ENCODE assay signal across 1 cellular context in genomic region chr12:1885605-1886245, GRCh38.
A peak's percentile ranks its signal among the peaks of the same experiment; 100 is the strongest.
TF ChIP-seq lines count a peak whose summit lies in the region.

No MANE protein-coding gene starts in this region.

TF ChIP-seq in HepG2, 621 proteins besides CTCF, POLR2A, EP300 and RAD21 (continued from another document):
- TF ChIP-seq PATZ1 (CRISPR knock-in tag; IDR thresholded peaks at IDR 0.05) (peak; percentile 23; the same call in 1 of the 2 replicates), THAP9 (CRISPR knock-in tag; IDR thresholded peaks at IDR 0.05; ENCODE audit: borderline replicate concordance) (no peak), ARHGAP35 (CRISPR knock-in tag; IDR thresholded peaks at IDR 0.05; ENCODE audit: borderline replicate concordance) (no peak), SALL2 (CRISPR knock-in tag; IDR thresholded peaks at IDR 0.05) (no peak), HNF4G (IDR thresholded peaks at IDR 0.05; ENCODE audit: borderline replicate concordance, low read depth, low read length) (0 out of 2 replicates have a peak, but pooled peaks have one; percentile 19), HNF4G (CRISPR knock-in tag; IDR thresholded peaks at IDR 0.05; ENCODE audit: borderline replicate concordance, low read depth) (no peak), ZNF614 (CRISPR knock-in tag; IDR thresholded peaks at IDR 0.05; ENCODE audit: borderline replicate concordance) (peak; percentile 73; the same call in 1 of the 2 replicates), PAXIP1 (CRISPR knock-in tag; conservative IDR thresholded peaks at IDR 0.05) (peak; percentile 47), RARA (CRISPR knock-in tag; IDR thresholded peaks at IDR 0.05) (peak; percentile 78), FOXP4 (CRISPR knock-in tag; IDR thresholded peaks at IDR 0.05) (peak; percentile 73), REPIN1 (CRISPR knock-in tag; IDR thresholded peaks at IDR 0.05; ENCODE audit: borderline replicate concordance, low read depth) (no peak), ZMYM3 (CRISPR knock-in tag; IDR thresholded peaks at IDR 0.05) (no peak), ZNF609 (CRISPR knock-in tag; IDR thresholded peaks at IDR 0.05; ENCODE audit: borderline replicate concordance) (0 out of 2 replicates have a peak, but pooled peaks have one; percentile 26), ZBTB26 (CRISPR knock-in tag; IDR thresholded peaks at IDR 0.05; ENCODE audit: borderline replicate concordance) (peak; percentile 87), NR2C2 (CRISPR knock-in tag; IDR thresholded peaks at IDR 0.05; ENCODE audit: borderline replicate concordance) (0 out of 2 replicates have a peak, but pooled peaks have one; percentile 39), SP5 (CRISPR knock-in tag; IDR thresholded peaks at IDR 0.05; ENCODE audit: borderline replicate concordance, low read depth) (0 out of 2 replicates have a peak, but pooled peaks have one; percentile 41), FOXA3 (CRISPR knock-in tag; IDR thresholded peaks at IDR 0.05) (peak; percentile 51; the same call in 1 of the 2 replicates), SATB2 (CRISPR knock-in tag; IDR thresholded peaks at IDR 0.05) (no peak), ZKSCAN5 (CRISPR knock-in tag; IDR thresholded peaks at IDR 0.05) (no peak)
